ENCODE assay signal across 26 cellular contexts in genomic region chr16:68348645-68349445, GRCh38. TPM values are rescaled to one million over a fixed set of nuclear protein-coding genes. Genes with fewer than 3 reads are reported as not detected.
DNase-seq lines count a peak whose midpoint lies in the region; ATAC-seq, FAIRE-seq and TF ChIP-seq lines count a peak whose summit lies in the region.
"Had no signal": no experiment of that assay in that cellular context is flagged by ENCODE, and none has a peak within 500 bp of the region (broad histone marks: within the 10 kb centered on the region; RNA-seq: fewer than 3 reads in every experiment).

No MANE protein-coding gene starts in this region.

- H3K27ac ChIP-seq in AG04450 (ENCODE audit: low read depth, low read length) (peak overlapping the region; percentile 11), HEK293 (ENCODE audit: extremely low read depth, low read depth, low read length) (no peak overlapping the region), H1 (ENCODE audit: low read depth, low read length) (no peak overlapping the region), neuronal stem cell (replicated peaks; ENCODE audit: low read length) (no peak overlapping the region), ovary (no peak overlapping the region)
- H3K27ac ChIP-seq: RWPE1 had no signal

- CTCF ChIA-PET in AG04450 (lab: Charles Lee) (interaction anchor here (0.6 kb wide), 1 partner anchor 87 kb away, joined by 3 read pairs; no protein-coding TSS in a partner anchor), HEK293 (lab: Yijun Ruan, JAX) (interaction anchor here (0.7 kb wide), 1 partner anchor 18 kb away, joined by 3 read pairs; no protein-coding TSS in a partner anchor), H1 (lab: Charles Lee; ENCODE audit: partially characterized antibody) (interaction anchor here (1.0 to 1.5 kb wide), 4 partner anchors 9 to 165 kb away, joined by 3 to 4 read pairs (median 3); no protein-coding TSS in a partner anchor)

- H3K27me3 ChIP-seq in AG04450 (ENCODE audit: control insufficient read depth, insufficient read depth, low read length) (no peaks in the 10 kb centered on the region), H1 (replicated peaks in 1 of 4; ENCODE audit: control insufficient read depth in 3 of 4, extremely low read depth in 1 of 4, insufficient read depth in 3 of 4, low read length in 3 of 4) (no peaks in the 10 kb centered on the region; a peak in 1 of 7 replicates), neuronal stem cell (ENCODE audit: control insufficient read depth in 3 of 3, insufficient read depth in 3 of 3, low read depth in 1 of 3, low read length in 3 of 3) (no peaks in the 10 kb centered on the region), ovary (no peaks in the 10 kb centered on the region)
- H3K27me3 ChIP-seq: BE2C had no signal

- H3K79me1 ChIP-seq in H1 (ENCODE audit: low read depth, low read length) (0 out of 2 replicates have a peak, but pooled peaks cover 2% of the 10 kb centered on the region), neuronal stem cell (ENCODE audit: low read depth, low read length) (peaks cover 2% of the 10 kb centered on the region)

- no peak overlapping the region for H2BK20ac ChIP-seq in H1 (ENCODE audit: low read length)

- peaks cover 0 to 7% of the 10 kb centered on the region in 2 experiments for H4K20me1 ChIP-seq in H1 (replicated peaks in 1 of 2; ENCODE audit: control insufficient read depth in 1 of 2, insufficient read depth in 2 of 2, low read length in 2 of 2)

- H3K9ac ChIP-seq in H1 (replicated peaks in 1 of 4; ENCODE audit: extremely low read depth in 1 of 4, low read depth in 3 of 4, low read length in 3 of 4) (no peak overlapping the region), neuronal stem cell (ENCODE audit: low read depth, low read length, poor library complexity) (no peak overlapping the region)

- peaks cover 13 to 95% of the 10 kb centered on the region in 2 experiments; a peak in 2 of 3 replicates for H3K36me3 ChIP-seq in HEK293 (ENCODE audit: control insufficient read depth in 2 of 2, insufficient read depth in 1 of 2, low read length in 2 of 2)
- H3K36me3 ChIP-seq in H1 (ENCODE audit: control insufficient read depth in 2 of 4, insufficient read depth in 4 of 4, low read length in 3 of 4) = peaks cover 4 to 48% (median 18%) of the 10 kb centered on the region in 4 experiments; a peak in 5 of 8 replicates
- H3K36me3 ChIP-seq in neuronal stem cell (replicated peaks in 1 of 2; ENCODE audit: control insufficient read depth in 2 of 2, insufficient read depth in 2 of 2, low read length in 2 of 2) = peaks cover 59 to 100% of the 10 kb centered on the region in 2 donors
- H3K36me3 ChIP-seq in ovary = peaks cover 5% of the 10 kb centered on the region

- intact Hi-C loops in ovary (cut with DNase I) = no loop called here

- H3K23ac ChIP-seq in H1 (ENCODE audit: insufficient read length) (no peak overlapping the region), neuronal stem cell (ENCODE audit: low read depth, low read length, poor library complexity) (peak overlapping the region; percentile 8)

- TF ChIP-seq CTCF in AG04450 (IDR thresholded peaks at IDR 0.05; ENCODE audit: low read depth, low read length) = no peak
- no peak for TF ChIP-seq CTCF in HEK293 (tag by site-specific recombination; IDR thresholded peaks at IDR 0.05)
- TF ChIP-seq CTCF in H1 (IDR thresholded peaks at IDR 0.05; ENCODE audit: control extremely low read depth in 1 of 3, insufficient read depth in 1 of 3, low read depth in 1 of 3, low read length in 3 of 3) = no peak
- TF ChIP-seq CTCF in ovary (IDR thresholded peaks at IDR 0.05) = no peak

- H2BK5ac ChIP-seq in H1 (ENCODE audit: low read depth, low read length) (no peak overlapping the region), neuronal stem cell (ENCODE audit: low read length) (no peak overlapping the region)

- H3K4me1 ChIP-seq in HEK293 (ENCODE audit: control insufficient read depth, insufficient read depth, low read length) = no peaks in the 10 kb centered on the region
- H3K4me1 ChIP-seq in H1 (replicated peaks in 1 of 4; ENCODE audit: control insufficient read depth in 3 of 4, insufficient read depth in 4 of 4, low read length in 3 of 4) = no peaks in the 10 kb centered on the region
- no peaks in the 10 kb centered on the region for H3K4me1 ChIP-seq in neuronal stem cell (ENCODE audit: control insufficient read depth in 2 of 2, insufficient read depth in 1 of 2, low read depth in 1 of 2, low read length in 2 of 2)
- H3K4me1 ChIP-seq in ovary (ENCODE audit: insufficient read depth) = peaks cover 2% of the 10 kb centered on the region
- H3K4me1 ChIP-seq: BE2C, HAP-1 had no signal

- H3K4me3 ChIP-seq in AG04450 (ENCODE audit: low read depth, low read length) (no peak overlapping the region), HEK293 (ENCODE audit: low read depth, low read length) (no peak overlapping the region), H1 (ENCODE audit: extremely low read depth in 1 of 4, insufficient read depth in 2 of 4, low read depth in 3 of 4, low read length in 4 of 4) (no peak overlapping the region), neuronal stem cell (ENCODE audit: low read length in 2 of 2) (peak overlapping the region in 1 of 2 donors; percentile 49), ovary (no peak overlapping the region)
- H3K4me3 ChIP-seq: HAP-1 had no signal

- H4K5ac ChIP-seq in H1 (ENCODE audit: insufficient read length, low read depth, low read length) = no peak overlapping the region

- H3K4me2 ChIP-seq in H1 (ENCODE audit: insufficient read depth in 1 of 2, low read depth in 2 of 2, low read length in 2 of 2) (no peak overlapping the region), neuronal stem cell (ENCODE audit: insufficient read depth, low read length, poor library complexity, severe bottlenecking) (no peak overlapping the region)

- no peaks in the 10 kb centered on the region; the same call in 1 of the 2 replicates for H3K9me3 ChIP-seq in AG04450 (ENCODE audit: control insufficient read depth, insufficient read depth, low read length)
- no peaks in the 10 kb centered on the region for H3K9me3 ChIP-seq in HEK293 (ENCODE audit: control insufficient read depth, insufficient read depth, low read depth, low read length)
- H3K9me3 ChIP-seq in H1 (ENCODE audit: insufficient read depth in 2 of 2, low read depth in 1 of 2, low read length in 1 of 2) = no peaks in the 10 kb centered on the region
- no peaks in the 10 kb centered on the region for H3K9me3 ChIP-seq in neuronal stem cell (replicated peaks in 1 of 2; ENCODE audit: control insufficient read depth in 2 of 2, insufficient read depth in 1 of 2, low read depth in 1 of 2, low read length in 2 of 2)
- H3K9me3 ChIP-seq in ovary = no peaks in the 10 kb centered on the region
- H3K9me3 ChIP-seq: BE2C, HAP-1 had no signal

- DNase-seq in AG04450 (ENCODE audit: low read depth, low spot score) (no peak), H1 (ENCODE audit: low read depth in 1 of 2, low spot score in 2 of 2) (no peak), neuronal stem cell (ENCODE audit: low spot score) (no peak), ovary (no peak), NCI-H1105 treated with DMSO at 0.1 percent for 48 hours (lab: John Stamatoyannopoulos, UW) (no peak), middle frontal gyrus (ENCODE audit: extremely low spot score, low spot score) (no peak)
- DNase-seq: BE2C; CD4-positive, alpha-beta T cell; COR-L47; DMS 273 treated with DMSO at 0.1 percent for 48 hours; DMS79 treated with DMSO at 0.1 percent for 48 hours; KBM-7; MM.1S; NCI-H1048; NCI-H1436; NCI-H187 treated with DMSO at 0.1 percent for 48 hours; NCI-H510A; NCI-H774; NK-92 treated with Interleukin-12 subunit alpha and Interleukin-12 subunit beta, amount 100 ng/mL, for 24 hours had no signal

- H4K8ac ChIP-seq in H1 (ENCODE audit: extremely low read depth, insufficient read depth, low read length) = no peak overlapping the region
- H4K8ac ChIP-seq in neuronal stem cell (ENCODE audit: low read depth, low read length) = no peak overlapping the region

- no peak overlapping the region for H2AK5ac ChIP-seq in H1 (ENCODE audit: low read depth, low read length)
- no peak overlapping the region for H2AK5ac ChIP-seq in neuronal stem cell (ENCODE audit: low read depth, low read length)

- FAIRE-seq in H1 (lab: Jason Lieb, UNC) = no peak
- FAIRE-seq: A204.1, GM12892 had no signal

- H4K91ac ChIP-seq in H1 (replicated peaks; ENCODE audit: insufficient read length, low read length) (no peak overlapping the region), neuronal stem cell (ENCODE audit: low read depth, low read length, poor library complexity) (no peak overlapping the region)

- no peak for TF ChIP-seq RAD21 in H1 (IDR thresholded peaks at IDR 0.05 in 1 of 2, conservative IDR thresholded peaks at IDR 0.05 in 1 of 2; ENCODE audit: low read depth in 2 of 2, low read length in 2 of 2)

- no peak overlapping the region for H2BK120ac ChIP-seq in H1 (replicated peaks; ENCODE audit: low read depth, low read length)
- no peak overlapping the region for H2BK120ac ChIP-seq in neuronal stem cell (ENCODE audit: low read depth, low read length)

- POLR2A ChIA-PET in AG04450 (lab: Yijun Ruan, JAX) = interaction anchor here (0.6 to 0.8 kb wide), 2 partner anchors 20 to 772 kb away, joined by 4 read pairs; no protein-coding TSS in a partner anchor
- POLR2A ChIA-PET in HEK293 (lab: Yijun Ruan, JAX) = no interaction called here
- POLR2A ChIA-PET in H1 (lab: Charles Lee; ENCODE audit: partially characterized antibody) = no interaction called here

- H3K79me2 ChIP-seq in H1 (ENCODE audit: control insufficient read depth in 1 of 2, insufficient read depth in 2 of 2, low read length in 2 of 2) = no peaks in the 10 kb centered on the region

- H2BK12ac ChIP-seq in H1 (ENCODE audit: low read depth, low read length) = no peak overlapping the region
- H2BK12ac ChIP-seq in neuronal stem cell (ENCODE audit: low read length) = no peak overlapping the region

- ATAC-seq in HG02798 (IDR thresholded peaks at IDR 0.05; ENCODE audit: poor library complexity, unreplicated experiment) = no peak
- ATAC-seq: SK-N-SH treated with all-trans-retinoic acid at 6 μM for 48 hours had no signal

- H3K18ac ChIP-seq in H1 (ENCODE audit: extremely low read depth, low read length) (no peak overlapping the region), neuronal stem cell (ENCODE audit: low read length) (no peak overlapping the region)

- H3K23me2 ChIP-seq in H1 (ENCODE audit: low read depth, low read length) = no peaks in the 10 kb centered on the region; the same call in 1 of the 2 replicates

- WGBS in H1 (ENCODE audit: extremely low coverage in 1 of 2, insufficient coverage in 1 of 2, insufficient read length in 1 of 2, insufficient replicate concordance in 2 of 2, low coverage in 1 of 2, low lambda C conversion rate in 2 of 2, missing lambda C conversion rate in 1 of 2), 2 experiments = 93% methylated on average over 25 of the region's 27 CpGs; no CpG with 5 or more reads in 1 of the 2 experiments
- WGBS in neuronal stem cell (ENCODE audit: extremely low coverage in 2 of 2, insufficient read length in 2 of 2, insufficient replicate concordance in 1 of 2), 2 donors = no CpG with 5 or more reads among the region's 27 CpGs
- 81 to 88% (median 82%) methylated on average over 27 of the region's 27 CpGs for WGBS in ovary, 3 donors

- H3K56ac ChIP-seq in H1 (replicated peaks; ENCODE audit: insufficient read length, low read depth, low read length) = no peak overlapping the region

- H3K14ac ChIP-seq in H1 (ENCODE audit: insufficient read length) (no peak overlapping the region), neuronal stem cell (ENCODE audit: low read length) (no peak overlapping the region)

- H3K4ac ChIP-seq in H1 (replicated peaks; ENCODE audit: insufficient read length, low read depth, low read length) (no peak overlapping the region), neuronal stem cell (ENCODE audit: low read length) (no peak overlapping the region)

- H2BK15ac ChIP-seq in H1 (ENCODE audit: low read length) (no peak overlapping the region), neuronal stem cell (ENCODE audit: low read length) (no peak overlapping the region)

- no peak overlapping the region for H2AFZ ChIP-seq in H1 (ENCODE audit: low read length)
- H2AFZ ChIP-seq in neuronal stem cell (ENCODE audit: low read length) = no peak overlapping the region

- TF ChIP-seq EP300 in H1 (IDR thresholded peaks at IDR 0.05; ENCODE audit: borderline replicate concordance in 1 of 2, low read depth in 2 of 2, low read length in 2 of 2) (no peak), ovary (IDR thresholded peaks at IDR 0.05) (no peak)

- no peak for TF ChIP-seq POLR2A in H1 (IDR thresholded peaks at IDR 0.05; ENCODE audit: control extremely low read depth in 1 of 2, low read depth in 2 of 2, low read length in 2 of 2)
- TF ChIP-seq POLR2A in ovary (IDR thresholded peaks at IDR 0.05) = no peak

RNA-seq across cellular contexts. Expression of gene PRMT7, which starts 38.0 kb away (rescaled TPM):
- 26.2 and 32.4 TPM in 2 replicates for polyA plus RNA-seq in AG04450 (2011; rRNA removed)
- 33.8 and 50.4 TPM in 2 replicates for polyA minus RNA-seq in AG04450 (2011; rRNA and poly(A)+ RNA removed)
- total RNA-seq in H1 (2021; fragmentation: NEBNext Ultra II Directional; extraction: Animal tissue kit (Norgen Biotek cat#: 25700)) = 48.2 and 48.7 TPM in 2 replicates
- 49.3 and 67.4 TPM in 2 replicates for polyA plus RNA-seq in H1 (2011; rRNA removed)
- polyA plus RNA-seq in H1 (2011; cell fraction: cytosol; rRNA removed) = 70.2 TPM
- polyA plus RNA-seq in H1 (2011; cell fraction: nucleus; rRNA removed) = 200 TPM
- polyA plus RNA-seq in H1 (2012, experiment 1 of 2) = 48.4 to 57.0 TPM (median 53.5 TPM) in 4 replicates
- 53.6 TPM for polyA plus RNA-seq in H1 (2012, experiment 2 of 2)
- 37.0 TPM for polyA plus RNA-seq in H1 (2013, experiment 1 of 2)
- polyA plus RNA-seq in H1 (2013, experiment 2 of 2) = 33.0 TPM
- 65.7 and 68.2 TPM in 2 replicates for polyA minus RNA-seq in H1 (2011; rRNA and poly(A)+ RNA removed)
- polyA minus RNA-seq in H1 (2011; cell fraction: cytosol; rRNA and poly(A)+ RNA removed) = 44.0 TPM
- polyA minus RNA-seq in H1 (2011; cell fraction: nucleus; rRNA and poly(A)+ RNA removed) = 57.0 TPM
- polyA plus RNA-seq in neuronal stem cell (2013, experiment 1 of 2) = 29.2 TPM
- polyA plus RNA-seq in neuronal stem cell (2013, experiment 2 of 2) = 27.7 TPM
- 10 to 100 TPM; 27.8 to 43.4 (median 37.8) TPM for total RNA-seq in ovary
- polyA plus RNA-seq in ovary = 10 to 100 TPM; 35.8 to 42.2 TPM

RNA-seq across cellular contexts. Expression of gene SLC7A6OS, which starts 38.1 kb away (rescaled TPM):
- polyA plus RNA-seq in AG04450 (2011; rRNA removed) = 8.5 and 10.9 TPM in 2 replicates
- polyA minus RNA-seq in AG04450 (2011; rRNA and poly(A)+ RNA removed) = 8.2 and 9.2 TPM in 2 replicates
- total RNA-seq in H1 (2021; fragmentation: NEBNext Ultra II Directional; extraction: Animal tissue kit (Norgen Biotek cat#: 25700)) = 16.4 and 21.3 TPM in 2 replicates
- 7.3 and 7.6 TPM in 2 replicates for polyA plus RNA-seq in H1 (2011; rRNA removed)
- polyA plus RNA-seq in H1 (2011; cell fraction: cytosol; rRNA removed) = 12.4 TPM
- 15.3 TPM for polyA plus RNA-seq in H1 (2011; cell fraction: nucleus; rRNA removed)
- polyA plus RNA-seq in H1 (2012, experiment 1 of 2) = 9.3 to 16.0 TPM (median 12.7 TPM) in 4 replicates
- polyA plus RNA-seq in H1 (2012, experiment 2 of 2) = 3.8 TPM
- 10.4 TPM for polyA plus RNA-seq in H1 (2013, experiment 1 of 2)
- 9.0 TPM for polyA plus RNA-seq in H1 (2013, experiment 2 of 2)
- 10.2 and 11.4 TPM in 2 replicates for polyA minus RNA-seq in H1 (2011; rRNA and poly(A)+ RNA removed)
- polyA minus RNA-seq in H1 (2011; cell fraction: cytosol; rRNA and poly(A)+ RNA removed) = 6.2 TPM
- polyA minus RNA-seq in H1 (2011; cell fraction: nucleus; rRNA and poly(A)+ RNA removed) = 18.8 TPM
- polyA plus RNA-seq in neuronal stem cell (2013, experiment 1 of 2) = 11.8 TPM
- polyA plus RNA-seq in neuronal stem cell (2013, experiment 2 of 2) = 12.4 TPM
- total RNA-seq in ovary = 10 to 100 TPM in 6 of 7 donors, 1 to 10 TPM in 1; 8.9 to 20.7 (median 17.6) TPM
- polyA plus RNA-seq in ovary = 10 to 100 TPM in 1 of 2 donors, 1 to 10 TPM in 1; 8.7 to 18.3 TPM
